ENCODE assay signal across 8 cellular contexts in genomic region chr1:219927298-219927955, GRCh38. TPM values are rescaled to one million over a fixed set of nuclear protein-coding genes. Genes with fewer than 3 reads are reported as not detected.
DNase-seq lines count a peak whose midpoint lies in the region; ATAC-seq and TF ChIP-seq lines count a peak whose summit lies in the region.

No MANE protein-coding gene starts in this region.

- peaks cover 0 to 9% of the 10 kb centered on the region in 2 donors for H3K27me3 ChIP-seq in Peyer's patch

- no peaks in the 10 kb centered on the region for H3K36me3 ChIP-seq in Peyer's patch

- no peak for DNase-seq in Peyer's patch
- DNase-seq in germinal center (ENCODE audit: low spot score) = peak; percentile 28
- DNase-seq in skeletal muscle cell (ENCODE audit: low read depth) = no peak
- no peak for DNase-seq in NCI-H1092 (lab: John Stamatoyannopoulos, UW)
- DNase-seq in activated CD8-positive, alpha-beta memory T cell treated with anti-CD3 and anti-CD28 coated beads for 24 hours = no peak
- DNase-seq in islet precursor cell = no peak

- peaks cover 0 to 24% (median 4%) of the 10 kb centered on the region in 4 donors for H3K4me1 ChIP-seq in Peyer's patch

- H3K9me3 ChIP-seq in Peyer's patch = no peaks in the 10 kb centered on the region

- TF ChIP-seq CTCF in Peyer's patch (IDR thresholded peaks at IDR 0.05) = no peak

- H3K27ac ChIP-seq in Peyer's patch = peak overlapping the region in 2 of 4 donors; percentile 72 to 83

- no peak for TF ChIP-seq POLR2A in Peyer's patch (IDR thresholded peaks at IDR 0.05)

- peak; percentile 14 for ATAC-seq in GM19395 (IDR thresholded peaks at IDR 0.05; ENCODE audit: unreplicated experiment)
- no peak for ATAC-seq in HG03159 (IDR thresholded peaks at IDR 0.05; ENCODE audit: unreplicated experiment)

- peak overlapping the region; percentile 32 to 68 (median 50) for H3K4me3 ChIP-seq in Peyer's patch
- H3K4me3 ChIP-seq in skeletal muscle cell (ENCODE audit: low read depth, low read length) = peak overlapping the region; percentile 48

RNA-seq across cellular contexts. Expression of gene SLC30A10, which starts 0.9 kb away (rescaled TPM):
- total RNA-seq in Peyer's patch = 10 to 100 TPM in 3 of 4 donors, 1 to 10 TPM in 1; 2.5 to 31.9 (median 16.2) TPM
